9 cellular contexts compared by ENCODE assay signal in the genomic region with DNA sequence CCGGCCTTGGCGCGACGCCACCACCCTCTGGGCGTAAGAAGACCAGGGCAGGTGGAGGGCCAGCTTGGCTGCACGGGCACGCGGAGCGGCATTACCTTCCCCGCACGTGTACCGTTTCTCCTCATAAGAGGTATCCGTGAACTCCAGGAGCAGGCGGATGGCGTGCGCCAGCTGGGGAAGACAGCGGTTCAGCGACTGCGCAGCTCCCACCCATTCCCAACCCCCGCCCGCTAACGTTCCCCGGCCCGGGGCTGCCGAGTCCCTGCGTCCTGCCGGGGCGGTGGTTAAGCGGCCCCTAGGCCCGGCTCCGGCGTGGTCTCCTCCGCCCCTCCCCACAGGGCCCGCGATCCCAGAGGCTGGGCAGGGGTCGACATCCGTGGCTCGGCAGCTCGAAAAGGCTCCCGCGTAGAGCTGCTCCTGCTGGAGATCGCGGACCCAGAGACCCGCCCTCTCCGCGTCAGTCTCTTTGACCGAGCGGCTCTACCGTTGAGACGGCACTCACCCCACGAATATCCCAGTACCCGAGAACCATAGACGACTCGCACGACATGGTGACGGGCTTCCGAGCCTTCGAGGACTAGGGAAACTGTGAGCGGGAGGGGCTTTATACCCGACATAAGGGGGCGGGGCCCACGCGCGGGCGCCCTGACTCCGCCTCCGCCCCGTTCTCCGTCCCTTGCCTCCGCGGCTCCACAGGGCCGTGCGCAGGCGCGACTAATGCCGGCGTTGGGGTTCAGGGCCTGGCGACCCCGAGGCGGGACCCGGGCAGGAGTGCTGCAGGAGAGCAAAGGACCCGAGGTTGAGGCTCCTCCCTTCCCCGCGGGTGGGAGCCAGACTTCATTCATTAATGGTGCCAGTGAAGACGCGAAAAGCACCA. TPM values are rescaled to one million over a fixed set of nuclear protein-coding genes. Genes with fewer than 3 reads are reported as not detected.
A peak's percentile ranks its signal among the peaks of the same experiment; 100 is the strongest.
DNase-seq lines count a peak whose midpoint lies in the region; ATAC-seq and TF ChIP-seq lines count a peak whose summit lies in the region.
"Had no signal": no experiment of that assay in that cellular context is flagged by ENCODE, and none has a peak within 500 bp of the region (broad histone marks: within the 10 kb centered on the region; RNA-seq: fewer than 3 reads in every experiment).

No MANE protein-coding gene starts in this region.

- H3K36me3 Mint-ChIP-seq in activated CD4-positive, alpha-beta T cell treated with anti-CD3 and anti-CD28 coated beads, Interleukin-2, amount 10 ng/mL, durations not matched to agents 7 days and 5 days (ENCODE audit: low read depth), result peaks cover 3% of the 10 kb centered on the region

- H3K4me1 Mint-ChIP-seq in activated CD4-positive, alpha-beta T cell treated with anti-CD3 and anti-CD28 coated beads, Interleukin-2, amount 10 ng/mL, durations not matched to agents 7 days and 5 days, result peaks cover 14% of the 10 kb centered on the region

- ATAC-seq in HG02884 (IDR thresholded peaks at IDR 0.05; ENCODE audit: unreplicated experiment), result peak; percentile 84

- DNase-seq in GM10248 (ENCODE audit: extremely low spot score) (peak; percentile 82), NCI-H2171 (lab: John Stamatoyannopoulos, UW) (peak; percentile 72), cortex of kidney (lab: John Stamatoyannopoulos, UW) (peak; percentile 20), left kidney (ENCODE audit: low read depth, low spot score) (peak; percentile 89), NCI-H1048 (lab: John Stamatoyannopoulos, UW) (no peak)
- peak; percentile 83 for DNase-seq in activated CD4-positive, alpha-beta T cell treated with anti-CD3 and anti-CD28 coated beads, Interleukin-2, amount 10 ng/mL, durations not matched to agents 7 days and 5 days
- DNase-seq in stimulated activated CD4-positive, alpha-beta T cell treated with anti-CD3 and anti-CD28 coated beads, Interleukin-1b, Interleukin-23, amount 100 ng/mL, for 48 hours, result peak; percentile 78

- TF ChIP-seq CTCF in GM10248 (IDR thresholded peaks at IDR 0.05; ENCODE audit: control extremely low read depth, extremely low read depth, low read depth, missing control alignments), result no peak

- H3K27ac Mint-ChIP-seq in activated CD4-positive, alpha-beta T cell treated with anti-CD3 and anti-CD28 coated beads, Interleukin-2, amount 10 ng/mL, durations not matched to agents 7 days and 5 days, result peak overlapping the region; percentile 76

- peaks cover 17% of the 10 kb centered on the region for H3K27me3 Mint-ChIP-seq in activated CD4-positive, alpha-beta T cell treated with anti-CD3 and anti-CD28 coated beads, Interleukin-2, amount 10 ng/mL, durations not matched to agents 7 days and 5 days

- peak overlapping the region; percentile 80 for H3K4me3 Mint-ChIP-seq in activated CD4-positive, alpha-beta T cell treated with anti-CD3 and anti-CD28 coated beads, Interleukin-2, amount 10 ng/mL, durations not matched to agents 7 days and 5 days

- POLR2A ChIA-PET in GM10248 (lab: Yijun Ruan, JAX), result interaction anchor here (0.5 to 0.6 kb wide), 2 partner anchors 84 to 114 kb away, joined by 3 read pairs; a partner anchor contains a TSS
- POLR2A ChIA-PET in activated CD4-positive, alpha-beta T cell treated with anti-CD3 and anti-CD28 coated beads, Interleukin-2, amount 10 ng/mL, durations not matched to agents 7 days and 5 days (lab: Charles Lee), result no interaction called here

- no peaks in the 10 kb centered on the region for H3K9me3 Mint-ChIP-seq in activated CD4-positive, alpha-beta T cell treated with anti-CD3 and anti-CD28 coated beads, Interleukin-2, amount 10 ng/mL, durations not matched to agents 7 days and 5 days

- CTCF ChIA-PET in GM10248 (lab: Yijun Ruan, JAX), result interaction anchor here (0.8 to 1.5 kb wide), 2 partner anchors 9 to 100 kb away, joined by 3 to 4 read pairs; no protein-coding TSS in a partner anchor
- CTCF ChIA-PET in activated CD4-positive, alpha-beta T cell treated with anti-CD3 and anti-CD28 coated beads, Interleukin-2, amount 10 ng/mL, durations not matched to agents 7 days and 5 days (lab: Charles Lee), result interaction anchor here (1.1 to 2.2 kb wide), 6 partner anchors 9 to 244 kb away, joined by 3 to 5 read pairs (median 4); a partner anchor contains a TSS

RNA-seq across cellular contexts. Expression of a gene that starts 0.9 kb away (rescaled TPM):
- total RNA-seq in activated CD4-positive, alpha-beta T cell treated with anti-CD3 and anti-CD28 coated beads, Interleukin-2, amount 10 ng/mL, durations not matched to agents 7 days and 5 days, result 1 to 10 TPM; 6.3 to 8.2 TPM

RNA-seq across cellular contexts. Expression of a gene that starts 23.7 kb away (rescaled TPM):
- not detected for total RNA-seq in activated CD4-positive, alpha-beta T cell treated with anti-CD3 and anti-CD28 coated beads, Interleukin-2, amount 10 ng/mL, durations not matched to agents 7 days and 5 days
- total RNA-seq: subcutaneous adipose tissue had no signal

RNA-seq across cellular contexts. Expression of a gene that starts 27.9 kb away (rescaled TPM):
- under 1 TPM in 1 of 2 experiments, not detected in 1; 0.17 TPM for total RNA-seq in activated CD4-positive, alpha-beta T cell treated with anti-CD3 and anti-CD28 coated beads, Interleukin-2, amount 10 ng/mL, durations not matched to agents 7 days and 5 days

RNA-seq across cellular contexts. Expression of a gene that starts 52.4 kb away (rescaled TPM):
- total RNA-seq in activated CD4-positive, alpha-beta T cell treated with anti-CD3 and anti-CD28 coated beads, Interleukin-2, amount 10 ng/mL, durations not matched to agents 7 days and 5 days, result 10 to 100 TPM; 68.4 to 77.2 TPM
